ENCODE assay signal across 14 cellular contexts in the genomic region with DNA sequence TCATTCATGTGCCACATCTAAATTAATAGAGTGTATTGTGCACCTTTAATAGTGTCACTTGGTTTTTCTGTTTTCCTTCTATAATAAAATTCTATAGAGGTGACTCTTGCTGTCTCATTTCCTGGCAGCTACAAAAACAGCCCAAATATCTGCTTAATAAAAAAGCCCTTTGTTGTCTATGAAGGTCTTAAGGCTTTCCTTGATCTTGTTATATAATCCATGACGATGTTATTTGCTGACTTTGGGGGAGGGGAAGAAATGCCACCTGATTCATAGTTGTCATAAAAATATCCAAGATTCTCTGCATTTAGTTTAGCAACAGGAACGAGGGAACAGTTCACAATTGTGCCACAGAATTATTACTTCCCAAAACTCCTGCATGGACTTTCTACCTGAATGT. TPM values are rescaled to one million over a fixed set of nuclear protein-coding genes. Genes with fewer than 3 reads are reported as not detected.
DNase-seq lines count a peak whose midpoint lies in the region; ATAC-seq lines count a peak whose summit lies in the region.
"Had no signal": no experiment of that assay in that cellular context is flagged by ENCODE, and none has a peak within 500 bp of the region (broad histone marks: within the 10 kb centered on the region; RNA-seq: fewer than 3 reads in every experiment).

No MANE protein-coding gene starts in this region.

- no peaks in the 10 kb centered on the region for H3K27me3 ChIP-seq in GM23248 (replicated peaks; ENCODE audit: insufficient read depth)
- H3K27me3 ChIP-seq in skeletal muscle tissue (ENCODE audit: control insufficient read depth in 3 of 3, insufficient read depth in 3 of 3, low read length in 3 of 3), result no peaks in the 10 kb centered on the region

- in situ Hi-C loops in GM23248 (cut with MboI), result no loop called here

- H3K9me3 ChIP-seq in GM23248 (ENCODE audit: low read depth) (no peaks in the 10 kb centered on the region), SK-N-MC (ENCODE audit: low read depth, low read length) (no peaks in the 10 kb centered on the region), skeletal muscle tissue (ENCODE audit: control insufficient read depth in 3 of 3, low read length in 3 of 3) (no peaks in the 10 kb centered on the region)

- peaks cover 2% of the 10 kb centered on the region for H3K4me1 Mint-ChIP-seq in activated CD8-positive, alpha-beta memory T cell treated with anti-CD3 and anti-CD28 coated beads, Interleukin-2, amount 10 ng/mL, durations not matched to agents 7 days and 5 days

- H3K9me2 ChIP-seq in GM23248 (ENCODE audit: insufficient read depth), result no peaks in the 10 kb centered on the region

- peak overlapping the region; percentile 98 for H3K9ac ChIP-seq in GM23248
- H3K9ac ChIP-seq in SK-N-MC (ENCODE audit: insufficient read length), result peak overlapping the region; percentile 83
- H3K9ac ChIP-seq in skeletal muscle tissue (ENCODE audit: low read depth in 1 of 3, low read length in 3 of 3), result peak overlapping the region; percentile 76 to 93 (median 85)

- peaks cover 90% of the 10 kb centered on the region for H3K79me2 ChIP-seq in GM23248 (ENCODE audit: insufficient read depth)

- H3K4me1 ChIP-seq in GM23248 (ENCODE audit: insufficient read depth) (peaks cover 53% of the 10 kb centered on the region), skeletal muscle tissue (ENCODE audit: control insufficient read depth in 3 of 3, insufficient read depth in 3 of 3, low read length in 3 of 3) (peaks cover 37 to 44% (median 42%) of the 10 kb centered on the region in 3 donors)

- peaks cover 5% of the 10 kb centered on the region for H3K36me3 Mint-ChIP-seq in activated CD8-positive, alpha-beta memory T cell treated with anti-CD3 and anti-CD28 coated beads, Interleukin-2, amount 10 ng/mL, durations not matched to agents 7 days and 5 days

- H3K4me3 Mint-ChIP-seq in activated CD8-positive, alpha-beta memory T cell treated with anti-CD3 and anti-CD28 coated beads, Interleukin-2, amount 10 ng/mL, durations not matched to agents 7 days and 5 days, result no peak overlapping the region
- H3K4me3 Mint-ChIP-seq: activated T-cell treated with anti-CD3 and anti-CD28 coated beads, Interleukin-2, amount 50 U/mL, for 4 hours; effector memory CD8-positive, alpha-beta T cell; T-helper 1 cell treated with Interleukin-12 subunit alpha and Interleukin-12 subunit beta and Interleukin-4 antibody, amounts not matched to agents 30 μg/mL and 1 μg/mL, for 36 hours had no signal

- H3K36me3 ChIP-seq in GM23248 (ENCODE audit: low read depth), result no peaks in the 10 kb centered on the region
- no peaks in the 10 kb centered on the region for H3K36me3 ChIP-seq in SK-N-MC (ENCODE audit: insufficient read depth, low read length)
- H3K36me3 ChIP-seq in skeletal muscle tissue (ENCODE audit: control insufficient read depth in 3 of 3, insufficient read depth in 3 of 3, low read length in 3 of 3), result peaks cover 0 to 2% (median 0%) of the 10 kb centered on the region in 3 donors

- H3K4me2 ChIP-seq in GM23248 (ENCODE audit: unreplicated experiment), result peak overlapping the region; percentile 100

- CTCF ChIA-PET in activated CD8-positive, alpha-beta memory T cell treated with anti-CD3 and anti-CD28 coated beads, Interleukin-2, amount 10 ng/mL, durations not matched to agents 7 days and 5 days (lab: Charles Lee), result interaction anchor here (0.6 kb wide), 1 partner anchor 16 kb away, joined by 3 read pairs; no protein-coding TSS in a partner anchor

- no peaks in the 10 kb centered on the region for H3K9me3 Mint-ChIP-seq in activated CD8-positive, alpha-beta memory T cell treated with anti-CD3 and anti-CD28 coated beads, Interleukin-2, amount 10 ng/mL, durations not matched to agents 7 days and 5 days (ENCODE audit: low read depth)
- H3K9me3 Mint-ChIP-seq: activated T-cell treated with anti-CD3 and anti-CD28 coated beads, Interleukin-2, amount 50 U/mL, for 4 hours; effector memory CD8-positive, alpha-beta T cell; T-helper 1 cell treated with Interleukin-12 subunit alpha and Interleukin-12 subunit beta and Interleukin-4 antibody, amounts not matched to agents 30 μg/mL and 1 μg/mL, for 36 hours had no signal

- H3K27me3 Mint-ChIP-seq in activated CD8-positive, alpha-beta memory T cell treated with anti-CD3 and anti-CD28 coated beads, Interleukin-2, amount 10 ng/mL, durations not matched to agents 7 days and 5 days, result no peaks in the 10 kb centered on the region
- H3K27me3 Mint-ChIP-seq: effector memory CD8-positive, alpha-beta T cell had no signal

- DNase-seq in GM23248 (peak; percentile 49), SK-N-MC (ENCODE audit: low read depth, low spot score) (no peak), foreskin melanocyte (peak; percentile 65), occipital lobe (lab: John Stamatoyannopoulos, UW) (no peak), HuH-7.5 (ENCODE audit: low spot score) (no peak)
- no peak for DNase-seq in activated CD8-positive, alpha-beta memory T cell treated with anti-CD3 and anti-CD28 coated beads, Interleukin-2, amount 10 ng/mL, durations not matched to agents 7 days and 5 days
- DNase-seq in activated CD8-positive, alpha-beta memory T cell treated with anti-CD3 and anti-CD28 coated beads for 24 hours, result no peak
- DNase-seq: activated T-cell treated with anti-CD3 and anti-CD28 coated beads, Interleukin-2, amount 50 U/mL, for 4 hours; effector memory CD8-positive, alpha-beta T cell; NCI-H1436 treated with DMSO at 0.1 percent for 48 hours; stimulated activated CD4-positive, alpha-beta T cell treated with anti-CD3 and anti-CD28 coated beads, Interleukin-4, amount 100 ng/mL, for 1 hour had no signal

- no peak for ATAC-seq in activated CD8-positive, alpha-beta memory T cell treated with anti-CD3 and anti-CD28 coated beads, Interleukin-2, amount 10 ng/mL, durations not matched to agents 7 days and 5 days
- ATAC-seq: activated T-cell treated with anti-CD3 and anti-CD28 coated beads, Interleukin-2, amount 50 U/mL, for 4 hours; effector memory CD8-positive, alpha-beta T cell had no signal

- 81 to 84% methylated on average over 2 of the region's 2 CpGs for WGBS in GM23248 (ENCODE audit: low coverage in 1 of 2, low lambda C conversion rate in 2 of 2, missing lambda C conversion rate in 2 of 2), 2 experiments

- no peak overlapping the region for H2AFZ ChIP-seq in GM23248

- no peak overlapping the region for H3K27ac Mint-ChIP-seq in activated CD8-positive, alpha-beta memory T cell treated with anti-CD3 and anti-CD28 coated beads, Interleukin-2, amount 10 ng/mL, durations not matched to agents 7 days and 5 days
- H3K27ac Mint-ChIP-seq: T-helper 1 cell treated with Interleukin-12 subunit alpha and Interleukin-12 subunit beta and Interleukin-4 antibody, amounts not matched to agents 30 μg/mL and 1 μg/mL, for 36 hours had no signal

- peaks cover 28% of the 10 kb centered on the region for H3F3A ChIP-seq in GM23248 (ENCODE audit: insufficient read depth)

- H3K27ac ChIP-seq in GM23248, result peak overlapping the region; percentile 99
- H3K27ac ChIP-seq in SK-N-MC, result peak overlapping the region; percentile 98
- peak overlapping the region; percentile 98 for H3K27ac ChIP-seq in skeletal muscle tissue (ENCODE audit: low read depth, low read length)

- H3K4me3 ChIP-seq in GM23248 (peak overlapping the region; percentile 3; the same call in 1 of the 2 replicates), SK-N-MC (peak overlapping the region; percentile 84), skeletal muscle tissue (ENCODE audit: low read length in 3 of 3) (peak overlapping the region in 2 of 3 donors; percentile 46 to 82)
- H3K4me3 ChIP-seq: lung had no signal

- H4K20me1 ChIP-seq in GM23248 (ENCODE audit: insufficient read depth), result no peaks in the 10 kb centered on the region

RNA-seq across cellular contexts. Expression of a gene that starts 31.3 kb away (rescaled TPM):
- total RNA-seq in GM23248 (2014; rRNA removed; shearing (Covaris generic)), result 11.6 and 16.3 TPM in 2 replicates
- polyA plus RNA-seq in GM23248 (2016; fragmentation: Nextera tagmentation; extraction: Ambion mirVana), result 4.4 and 6.2 TPM in 2 replicates
- total RNA-seq in skeletal muscle tissue (32.4 TPM), occipital lobe (87.3 TPM)
- total RNA-seq in activated CD8-positive, alpha-beta memory T cell treated with anti-CD3 and anti-CD28 coated beads, Interleukin-2, amount 10 ng/mL, durations not matched to agents 7 days and 5 days, result 10 to 100 TPM; 12.5 to 15.8 TPM

Comparison
In these comparisons a context has a peak if more than half of its experiments do, and no peak if none do; other contexts are left out.
1. DNase-seq: peak in GM23248 (single experiment) and foreskin melanocyte (single experiment); none in SK-N-MC (single experiment), activated CD8-positive, alpha-beta memory T cell treated with anti-CD3 and anti-CD28 coated beads, Interleukin-2, amount 10 ng/mL, durations not matched to agents 7 days and 5 days (single experiment), occipital lobe (single experiment), activated CD8-positive, alpha-beta memory T cell treated with anti-CD3 and anti-CD28 coated beads for 24 hours (single experiment) and HuH-7.5 (single experiment).
2. H3K4me3 ChIP-seq: peak in every context shown above with its lines; median percentile 84 in SK-N-MC; 64 in skeletal muscle tissue; 3 in GM23248.
3. Peak in every context shown above with its lines, with median percentiles within 50 percentile points of each other: H3K27ac ChIP-seq and H3K9ac ChIP-seq.